18 cellular contexts compared by ENCODE assay signal in the genomic region with DNA sequence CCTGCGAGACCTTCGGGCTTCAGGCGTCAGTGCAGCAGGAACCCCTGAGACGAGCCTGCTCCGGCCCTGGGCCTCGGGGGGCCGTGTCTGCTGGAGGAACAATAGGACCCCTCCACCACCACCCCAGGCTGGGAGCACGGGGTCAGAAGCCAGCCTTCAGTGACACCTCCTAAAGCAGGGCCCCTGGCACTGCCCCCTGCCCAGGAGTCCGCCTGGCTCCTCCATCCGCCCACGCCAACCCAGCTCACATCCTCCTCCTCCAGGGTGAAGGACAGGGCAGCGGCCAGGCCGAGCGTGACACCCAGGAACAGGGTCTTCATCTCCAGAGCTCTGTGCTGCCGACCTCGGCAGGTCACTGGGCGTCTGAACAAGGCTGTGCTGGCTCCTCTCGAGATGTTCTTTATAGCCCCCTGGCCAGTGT. TPM values are rescaled to one million over a fixed set of nuclear protein-coding genes. Genes with fewer than 3 reads are reported as not detected.
"Had no signal": no experiment of that assay in that cellular context is flagged by ENCODE, and none has a peak within 500 bp of the region (broad histone marks: within the 10 kb centered on the region; RNA-seq: fewer than 3 reads in every experiment).

A gene with protein sequence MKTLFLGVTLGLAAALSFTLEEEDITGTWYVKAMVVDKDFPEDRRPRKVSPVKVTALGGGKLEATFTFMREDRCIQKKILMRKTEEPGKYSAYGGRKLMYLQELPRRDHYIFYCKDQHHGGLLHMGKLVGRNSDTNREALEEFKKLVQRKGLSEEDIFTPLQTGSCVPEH (minus strand): TSS at position 371 of the 421 bp plus-strand sequence. CDS start 51 bp downstream, at position 320.

RNA-seq across cellular contexts. Expression of the gene that starts here (rescaled TPM):
- total RNA-seq: heart left ventricle; kidney; left colon; left lung; liver; lung; mesenteric fat pad; mucosa of descending colon; myocyte; naive thymus-derived CD4-positive, alpha-beta T cell; natural killer cell treated with Interleukin-12 subunit alpha and Interleukin-12 subunit beta and Interleukin-15 and Interleukin-18, amount 100 ng/mL, for 72 hours; occipital lobe; right cardiac atrium; sciatic nerve; subcutaneous adipose tissue; tibial nerve; upper lobe of left lung; uterus had no signal
